2 cellular contexts compared by ENCODE assay signal in genomic region chr18:28126768-28127167, GRCh38.
TF ChIP-seq lines count a peak whose summit lies in the region.

No MANE protein-coding gene starts in this region.

TF ChIP-seq in liver, 16 proteins besides CTCF, POLR2A, EP300 and RAD21:
- no peak for TF ChIP-seq GABPA (IDR thresholded peaks at IDR 0.05 in 1 of 2, conservative IDR thresholded peaks at IDR 0.05 in 1 of 2)
- TF ChIP-seq HNF4G (IDR thresholded peaks at IDR 0.05) = no peak
- TF ChIP-seq JUND (IDR thresholded peaks at IDR 0.05) = no peak
- no peak for TF ChIP-seq RXRA (IDR thresholded peaks at IDR 0.05)
- TF ChIP-seq YY1 (IDR thresholded peaks at IDR 0.05) = no peak
- TF ChIP-seq HNF4A (conservative IDR thresholded peaks at IDR 0.05) = no peak
- no peak for TF ChIP-seq REST (IDR thresholded peaks at IDR 0.05)
- no peak for TF ChIP-seq EGR1 (IDR thresholded peaks at IDR 0.05; ENCODE audit: low read depth in 2 of 2)
- TF ChIP-seq ATF3 (IDR thresholded peaks at IDR 0.05) = no peak
- TF ChIP-seq, protein P1, sequence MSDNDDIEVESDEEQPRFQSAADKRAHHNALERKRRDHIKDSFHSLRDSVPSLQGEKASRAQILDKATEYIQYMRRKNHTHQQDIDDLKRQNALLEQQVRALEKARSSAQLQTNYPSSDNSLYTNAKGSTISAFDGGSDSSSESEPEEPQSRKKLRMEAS (IDR thresholded peaks at IDR 0.05) = no peak
- no peak for TF ChIP-seq FOXA2 (IDR thresholded peaks at IDR 0.05)
- TF ChIP-seq FOXA1 (IDR thresholded peaks at IDR 0.05) = no peak
- no peak for TF ChIP-seq SP1 (IDR thresholded peaks at IDR 0.05)
- TF ChIP-seq, protein P2, sequence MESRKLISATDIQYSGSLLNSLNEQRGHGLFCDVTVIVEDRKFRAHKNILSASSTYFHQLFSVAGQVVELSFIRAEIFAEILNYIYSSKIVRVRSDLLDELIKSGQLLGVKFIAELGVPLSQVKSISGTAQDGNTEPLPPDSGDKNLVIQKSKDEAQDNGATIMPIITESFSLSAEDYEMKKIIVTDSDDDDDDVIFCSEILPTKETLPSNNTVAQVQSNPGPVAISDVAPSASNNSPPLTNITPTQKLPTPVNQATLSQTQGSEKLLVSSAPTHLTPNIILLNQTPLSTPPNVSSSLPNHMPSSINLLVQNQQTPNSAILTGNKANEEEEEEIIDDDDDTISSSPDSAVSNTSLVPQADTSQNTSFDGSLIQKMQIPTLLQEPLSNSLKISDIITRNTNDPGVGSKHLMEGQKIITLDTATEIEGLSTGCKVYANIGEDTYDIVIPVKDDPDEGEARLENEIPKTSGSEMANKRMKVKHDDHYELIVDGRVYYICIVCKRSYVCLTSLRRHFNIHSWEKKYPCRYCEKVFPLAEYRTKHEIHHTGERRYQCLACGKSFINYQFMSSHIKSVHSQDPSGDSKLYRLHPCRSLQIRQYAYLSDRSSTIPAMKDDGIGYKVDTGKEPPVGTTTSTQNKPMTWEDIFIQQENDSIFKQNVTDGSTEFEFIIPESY (IDR thresholded peaks at IDR 0.05) = no peak
- TF ChIP-seq TAF1 (conservative IDR thresholded peaks at IDR 0.05) = no peak
- TF ChIP-seq NR2F2 (IDR thresholded peaks at IDR 0.05) = no peak

TF ChIP-seq in HepG2, 621 proteins besides CTCF, POLR2A, EP300 and RAD21:
- no peak for TF ChIP-seq GMEB2 (CRISPR knock-in tag; IDR thresholded peaks at IDR 0.05; ENCODE audit: low read depth)
